ENCODE assay signal across 16 cellular contexts in the genomic region with DNA sequence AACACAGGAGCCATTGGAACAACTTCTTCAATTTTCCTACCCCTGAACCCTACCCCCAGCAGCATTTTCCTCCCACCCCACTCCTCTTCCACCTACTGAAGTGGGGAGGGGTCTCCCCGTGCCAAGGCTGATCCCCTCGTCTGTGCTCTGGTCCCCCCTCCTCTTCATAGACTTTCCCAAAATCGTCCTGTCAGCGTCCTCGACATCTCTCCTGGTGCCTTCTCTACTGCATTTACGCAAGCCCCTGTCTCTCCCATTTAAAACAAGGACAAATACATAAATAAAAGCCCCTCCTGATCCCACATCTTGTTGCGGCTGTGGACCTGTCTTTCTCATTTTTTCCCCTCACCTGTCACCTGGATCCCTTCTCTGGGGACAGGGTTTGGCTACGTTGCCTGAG. TPM values are rescaled to one million over a fixed set of nuclear protein-coding genes. Genes with fewer than 3 reads are reported as not detected.
DNase-seq lines count a peak whose midpoint lies in the region; ATAC-seq lines count a peak whose summit lies in the region.
"Had no signal": no experiment of that assay in that cellular context is flagged by ENCODE, and none has a peak within 500 bp of the region (broad histone marks: within the 10 kb centered on the region; RNA-seq: fewer than 3 reads in every experiment).

No MANE protein-coding gene starts in this region.

- ATAC-seq in activated naive CD8-positive, alpha-beta T cell treated with anti-CD3 and anti-CD28 coated beads, Interleukin-2, amount 10 ng/mL, durations not matched to agents 7 days and 5 days (ENCODE audit: low read depth): no peak
- ATAC-seq in central memory CD8-positive, alpha-beta T cell (replicated peaks; ENCODE audit: extremely low read depth, poor library complexity, severe bottlenecking): no peak
- ATAC-seq in natural killer cell treated with Interleukin-12 subunit alpha and Interleukin-12 subunit beta and Interleukin-15 and Interleukin-18, amount 100 ng/mL, for 72 hours: no peak
- ATAC-seq: GM23338 had no signal

- H3K27ac Mint-ChIP-seq in activated naive CD8-positive, alpha-beta T cell treated with anti-CD3 and anti-CD28 coated beads, Interleukin-2, amount 10 ng/mL, durations not matched to agents 7 days and 5 days: peak overlapping the region; percentile 32
- no peak overlapping the region for H3K27ac Mint-ChIP-seq in activated naive CD8-positive, alpha-beta T cell treated with anti-CD3 and anti-CD28 coated beads for 36 hours
- H3K27ac Mint-ChIP-seq in central memory CD8-positive, alpha-beta T cell (ENCODE audit: low read depth): peak overlapping the region; percentile 33
- H3K27ac Mint-ChIP-seq in natural killer cell treated with Interleukin-12 subunit alpha and Interleukin-12 subunit beta and Interleukin-15 and Interleukin-18, amount 100 ng/mL, for 72 hours: peak overlapping the region; percentile 15 to 28
- H3K27ac Mint-ChIP-seq: CD4-positive, alpha-beta T cell; GM23338 had no signal

- H3K4me1 Mint-ChIP-seq in activated naive CD8-positive, alpha-beta T cell treated with anti-CD3 and anti-CD28 coated beads, Interleukin-2, amount 10 ng/mL, durations not matched to agents 7 days and 5 days: peaks cover 16% of the 10 kb centered on the region
- H3K4me1 Mint-ChIP-seq in activated naive CD8-positive, alpha-beta T cell treated with anti-CD3 and anti-CD28 coated beads for 36 hours: peaks cover 4% of the 10 kb centered on the region
- peaks cover 58% of the 10 kb centered on the region for H3K4me1 Mint-ChIP-seq in central memory CD8-positive, alpha-beta T cell
- peaks cover 24 to 39% of the 10 kb centered on the region in 2 donors for H3K4me1 Mint-ChIP-seq in natural killer cell treated with Interleukin-12 subunit alpha and Interleukin-12 subunit beta and Interleukin-15 and Interleukin-18, amount 100 ng/mL, for 72 hours (ENCODE audit: low read depth in 2 of 2)

- POLR2A ChIA-PET in activated naive CD8-positive, alpha-beta T cell treated with anti-CD3 and anti-CD28 coated beads, Interleukin-2, amount 10 ng/mL, durations not matched to agents 7 days and 5 days (lab: Charles Lee): no interaction called here

- no peaks in the 10 kb centered on the region for H3K9me3 Mint-ChIP-seq in activated naive CD8-positive, alpha-beta T cell treated with anti-CD3 and anti-CD28 coated beads, Interleukin-2, amount 10 ng/mL, durations not matched to agents 7 days and 5 days
- no peaks in the 10 kb centered on the region for H3K9me3 Mint-ChIP-seq in activated naive CD8-positive, alpha-beta T cell treated with anti-CD3 and anti-CD28 coated beads for 36 hours
- H3K9me3 Mint-ChIP-seq in central memory CD8-positive, alpha-beta T cell: no peaks in the 10 kb centered on the region
- no peaks in the 10 kb centered on the region for H3K9me3 Mint-ChIP-seq in natural killer cell treated with Interleukin-12 subunit alpha and Interleukin-12 subunit beta and Interleukin-15 and Interleukin-18, amount 100 ng/mL, for 72 hours
- H3K9me3 Mint-ChIP-seq: CD4-positive, alpha-beta T cell; GM23338 had no signal

- peaks cover 5% of the 10 kb centered on the region for H3K36me3 Mint-ChIP-seq in activated naive CD8-positive, alpha-beta T cell treated with anti-CD3 and anti-CD28 coated beads, Interleukin-2, amount 10 ng/mL, durations not matched to agents 7 days and 5 days
- H3K36me3 Mint-ChIP-seq in activated naive CD8-positive, alpha-beta T cell treated with anti-CD3 and anti-CD28 coated beads for 36 hours: no peaks in the 10 kb centered on the region
- peaks cover 4% of the 10 kb centered on the region for H3K36me3 Mint-ChIP-seq in central memory CD8-positive, alpha-beta T cell (ENCODE audit: insufficient read depth)
- H3K36me3 Mint-ChIP-seq in natural killer cell treated with Interleukin-12 subunit alpha and Interleukin-12 subunit beta and Interleukin-15 and Interleukin-18, amount 100 ng/mL, for 72 hours: no peaks in the 10 kb centered on the region

- no peak overlapping the region for H3K4me3 Mint-ChIP-seq in activated naive CD8-positive, alpha-beta T cell treated with anti-CD3 and anti-CD28 coated beads, Interleukin-2, amount 10 ng/mL, durations not matched to agents 7 days and 5 days
- H3K4me3 Mint-ChIP-seq in activated naive CD8-positive, alpha-beta T cell treated with anti-CD3 and anti-CD28 coated beads for 36 hours: no peak overlapping the region
- H3K4me3 Mint-ChIP-seq in central memory CD8-positive, alpha-beta T cell: no peak overlapping the region
- H3K4me3 Mint-ChIP-seq in natural killer cell treated with Interleukin-12 subunit alpha and Interleukin-12 subunit beta and Interleukin-15 and Interleukin-18, amount 100 ng/mL, for 72 hours: no peak overlapping the region
- H3K4me3 Mint-ChIP-seq: CD4-positive, alpha-beta T cell; GM23338 had no signal

- DNase-seq in activated naive CD8-positive, alpha-beta T cell treated with anti-CD3 and anti-CD28 coated beads, Interleukin-2, amount 10 ng/mL, durations not matched to agents 7 days and 5 days: no peak
- DNase-seq in activated naive CD8-positive, alpha-beta T cell treated with anti-CD3 and anti-CD28 coated beads for 36 hours: no peak
- no peak for DNase-seq in central memory CD8-positive, alpha-beta T cell (ENCODE audit: low spot score in 2 of 2)
- no peak for DNase-seq in natural killer cell treated with Interleukin-12 subunit alpha and Interleukin-12 subunit beta and Interleukin-15 and Interleukin-18, amount 100 ng/mL, for 72 hours (ENCODE audit: low spot score)
- DNase-seq in islet precursor cell (no peak), OCI-M2 (lab: John Stamatoyannopoulos, UW; ENCODE audit: unreplicated experiment) (no peak), GM19240 (ENCODE audit: insufficient read length, low spot score) (no peak)
- DNase-seq: Caco-2; CD4-positive, alpha-beta T cell; NCI-H1417; NCI-H187; NCI-H345; NCI-H524 treated with DMSO at 0.1 percent for 48 hours; PC-9 had no signal

- H3K27me3 Mint-ChIP-seq in activated naive CD8-positive, alpha-beta T cell treated with anti-CD3 and anti-CD28 coated beads, Interleukin-2, amount 10 ng/mL, durations not matched to agents 7 days and 5 days: no peaks in the 10 kb centered on the region
- no peaks in the 10 kb centered on the region for H3K27me3 Mint-ChIP-seq in activated naive CD8-positive, alpha-beta T cell treated with anti-CD3 and anti-CD28 coated beads for 36 hours
- no peaks in the 10 kb centered on the region for H3K27me3 Mint-ChIP-seq in central memory CD8-positive, alpha-beta T cell
- H3K27me3 Mint-ChIP-seq in natural killer cell treated with Interleukin-12 subunit alpha and Interleukin-12 subunit beta and Interleukin-15 and Interleukin-18, amount 100 ng/mL, for 72 hours: no peaks in the 10 kb centered on the region
- H3K27me3 Mint-ChIP-seq: CD4-positive, alpha-beta T cell had no signal

RNA-seq across cellular contexts. Expression of a gene that starts 42.2 kb away (rescaled TPM):
- total RNA-seq in activated naive CD8-positive, alpha-beta T cell treated with anti-CD3 and anti-CD28 coated beads, Interleukin-2, amount 10 ng/mL, durations not matched to agents 7 days and 5 days: not detected
- not detected for total RNA-seq in activated naive CD8-positive, alpha-beta T cell treated with anti-CD3 and anti-CD28 coated beads for 36 hours
- total RNA-seq in natural killer cell treated with Interleukin-12 subunit alpha and Interleukin-12 subunit beta and Interleukin-15 and Interleukin-18, amount 100 ng/mL, for 72 hours: not detected
- total RNA-seq: CD4-positive, alpha-beta T cell; LHCN-M2; PC-9 had no signal
